1 cellular context compared by ENCODE assay signal in genomic region chr3:10988003-10988402, GRCh38.
TF ChIP-seq lines count a peak whose summit lies in the region.

No MANE protein-coding gene starts in this region.

TF ChIP-seq in HepG2, 621 proteins besides CTCF, POLR2A, EP300 and RAD21 (continued from another document):
- TF ChIP-seq MAX (IDR thresholded peaks at IDR 0.05), result peak; percentile 44; the same call in 1 of the 2 replicates
- TF ChIP-seq HNRNPK (IDR thresholded peaks at IDR 0.05; ENCODE audit: low read depth, low read length, poor library complexity, severe bottlenecking), result no peak
- TF ChIP-seq ZNF275 (CRISPR knock-in tag; IDR thresholded peaks at IDR 0.05; ENCODE audit: borderline replicate concordance), result no peak
- 0 out of 2 replicates have a peak, but pooled peaks have one; percentile 12 for TF ChIP-seq CEBPB (IDR thresholded peaks at IDR 0.05; ENCODE audit: borderline replicate concordance, low read depth, low read length)
- TF ChIP-seq ZFX (CRISPR knock-in tag; IDR thresholded peaks at IDR 0.05; ENCODE audit: low read depth), result 0 out of 2 replicates have a peak, but pooled peaks have one; percentile 14
- peak; percentile 71 for TF ChIP-seq SALL1 (CRISPR knock-in tag; IDR thresholded peaks at IDR 0.05)
- 0 out of 2 replicates have a peak, but pooled peaks have one; percentile 17 for TF ChIP-seq ARID5B (CRISPR knock-in tag; IDR thresholded peaks at IDR 0.05)
- no peak for TF ChIP-seq ARNT (IDR thresholded peaks at IDR 0.05)
- TF ChIP-seq ZNF558 (CRISPR knock-in tag; IDR thresholded peaks at IDR 0.05; ENCODE audit: borderline replicate concordance), result no peak
- TF ChIP-seq SOX13 (IDR thresholded peaks at IDR 0.05), result no peak
- 0 out of 4 replicates have a peak, but pooled peaks of 1 of the 2 experiments have one; percentile 16 for TF ChIP-seq SOX13 (CRISPR knock-in tag; conservative IDR thresholded peaks at IDR 0.05 in 1 of 2, IDR thresholded peaks at IDR 0.05 in 1 of 2)
- TF ChIP-seq MXD4 (CRISPR knock-in tag; IDR thresholded peaks at IDR 0.05), result no peak
- TF ChIP-seq HOXA9 (CRISPR knock-in tag; IDR thresholded peaks at IDR 0.05; ENCODE audit: borderline replicate concordance), result no peak
- TF ChIP-seq PHF21A (CRISPR knock-in tag; IDR thresholded peaks at IDR 0.05), result 0 out of 2 replicates have a peak, but pooled peaks have one; percentile 19
- TF ChIP-seq U2AF1 (optimal IDR thresholded peaks at IDR 0.05; ENCODE audit: low read depth, low read length), result no peak
- no peak for TF ChIP-seq BCLAF1 (IDR thresholded peaks at IDR 0.05)
- peak; percentile 77 for TF ChIP-seq ONECUT2 (CRISPR knock-in tag; IDR thresholded peaks at IDR 0.05)
- peak; percentile 40; the same call in 1 of the 2 replicates for TF ChIP-seq ZNF644 (CRISPR knock-in tag; IDR thresholded peaks at IDR 0.05; ENCODE audit: low read depth)
- 0 out of 2 replicates have a peak, but pooled peaks have one; percentile 24 for TF ChIP-seq ZNF292 (CRISPR knock-in tag; IDR thresholded peaks at IDR 0.05; ENCODE audit: borderline replicate concordance, low read depth)
- no peak for TF ChIP-seq HDAC2 (CRISPR knock-in tag; IDR thresholded peaks at IDR 0.05)
- no peak for TF ChIP-seq USF2 (IDR thresholded peaks at IDR 0.05; ENCODE audit: low read depth, low read length)
- TF ChIP-seq USF2 (CRISPR knock-in tag; IDR thresholded peaks at IDR 0.05; ENCODE audit: borderline replicate concordance), result no peak
- no peak for TF ChIP-seq KDM1A (CRISPR knock-in tag; IDR thresholded peaks at IDR 0.05)
- TF ChIP-seq GPN1 (CRISPR knock-in tag; IDR thresholded peaks at IDR 0.05; ENCODE audit: borderline replicate concordance), result no peak
- TF ChIP-seq DBP (CRISPR knock-in tag; IDR thresholded peaks at IDR 0.05; ENCODE audit: not compliant biosample characterization), result no peak
- no peak for TF ChIP-seq FOXK1 (CRISPR knock-in tag; IDR thresholded peaks at IDR 0.05; ENCODE audit: borderline replicate concordance, low read depth)
- no peak for TF ChIP-seq ATF3 (CRISPR knock-in tag; IDR thresholded peaks at IDR 0.05)
- TF ChIP-seq PAXIP1 (CRISPR knock-in tag; conservative IDR thresholded peaks at IDR 0.05), result peak; percentile 51
- no peak for TF ChIP-seq ZNF430 (CRISPR knock-in tag; IDR thresholded peaks at IDR 0.05)
- TF ChIP-seq ZNF577 (CRISPR knock-in tag; IDR thresholded peaks at IDR 0.05; ENCODE audit: borderline replicate concordance, low read depth), result no peak
- no peak for TF ChIP-seq FOXO4 (CRISPR knock-in tag; conservative IDR thresholded peaks at IDR 0.05)
- TF ChIP-seq HNF4A (CRISPR knock-in tag; IDR thresholded peaks at IDR 0.05), result peak; percentile 37; the same call in 1 of the 2 replicates
- TF ChIP-seq FOXA3 (CRISPR knock-in tag; IDR thresholded peaks at IDR 0.05), result 0 out of 2 replicates have a peak, but pooled peaks have one; percentile 8
- TF ChIP-seq GATAD2A (CRISPR knock-in tag; IDR thresholded peaks at IDR 0.05), result peak; percentile 72; the same call in 1 of the 2 replicates
- no peak for TF ChIP-seq PREB (CRISPR knock-in tag; IDR thresholded peaks at IDR 0.05)
TF ChIP-seq in HepG2: peak in this region for 16.
